In the genomic region with DNA sequence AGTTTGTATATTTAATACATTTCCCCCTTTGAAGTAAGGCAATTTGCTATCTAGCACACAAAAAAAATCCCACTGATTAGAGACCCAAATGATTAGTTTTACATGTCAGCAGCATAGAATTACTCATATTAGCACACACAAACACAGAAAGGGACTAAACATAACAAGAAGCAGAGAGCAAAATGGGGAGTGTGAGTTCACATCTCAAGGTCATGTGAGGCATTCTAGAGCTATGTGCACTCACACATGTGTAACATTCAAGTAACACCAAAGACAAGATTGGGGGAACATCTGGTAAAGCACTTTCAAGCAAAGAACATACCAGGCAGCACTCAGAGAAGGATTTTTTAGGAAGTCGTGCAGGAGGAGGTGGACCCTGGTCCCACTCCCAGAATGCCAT, we compare ENCODE assay signal across 34 cellular contexts.
DNase-seq lines count a peak whose midpoint lies in the region; ATAC-seq and TF ChIP-seq lines count a peak whose summit lies in the region.
"Had no signal": no experiment of that assay in that cellular context is flagged by ENCODE, and none has a peak within 500 bp of the region (broad histone marks: within the 10 kb centered on the region; RNA-seq: fewer than 3 reads in every experiment).

No MANE protein-coding gene starts in this region.

- intact Hi-C loops in lower leg skin (cut with DNase I; ENCODE audit: low total_unique reads): no loop called here

- DNase-seq in ELR (ENCODE audit: low read depth) (peak; percentile 16), amniotic epithelial cell (ENCODE audit: low read depth) (peak; percentile 65), fibroblast of peridontal ligament (ENCODE audit: extremely low read depth) (peak; percentile 33), mesothelial cell of epicardium (ENCODE audit: low spot score in 2 of 2, unreplicated experiment in 2 of 2) (no peak), left lobe of liver (ENCODE audit: low spot score) (no peak), suprapubic skin (ENCODE audit: low spot score in 2 of 2) (no peak), NCI-H345 treated with DMSO at 0.1 percent for 48 hours (lab: John Stamatoyannopoulos, UW; ENCODE audit: unreplicated experiment) (no peak), lower leg skin (ENCODE audit: low spot score in 2 of 2) (no peak)
- DNase-seq: activated CD4-positive, alpha-beta memory T cell treated with anti-CD3 and anti-CD28 coated beads for 36 hours; activated CD8-positive, alpha-beta memory T cell treated with anti-CD3 and anti-CD28 coated beads, Interleukin-2, amount 50 U/mL, for 4 hours; anterior cingulate cortex; C1 segment of cervical spinal cord; Caco-2; DMS79; foreskin melanocyte; Kasumi-1; left colon; NCI-H1436; NCI-H2107; NCI-H446 treated with DMSO at 0.1 percent for 48 hours; NCI-H82; retina; stimulated activated CD4-positive, alpha-beta T cell treated with anti-CD3 and anti-CD28 coated beads, Interleukin-12 subunit alpha, Interleukin-12 subunit beta, amount 100 ng/mL, for 4 hours; stimulated activated CD4-positive, alpha-beta T cell treated with anti-CD3 and anti-CD28 coated beads, Interleukin-4, amount 100 ng/mL, for 1 hour; substantia nigra; uterus had no signal

- ATAC-seq in left lobe of liver: no peak
- ATAC-seq: activated T-helper 17 cell treated with anti-CD3 and anti-CD28 coated beads, Interleukin-2, amount 50 U/mL, for 72 hours; left colon; natural killer cell treated with Interleukin-12 subunit alpha and Interleukin-12 subunit beta and Interleukin-15 and Interleukin-18, amount 100 ng/mL, for 72 hours had no signal

- H3K4me3 Mint-ChIP-seq in mesothelial cell of epicardium: no peak overlapping the region
- H3K4me3 Mint-ChIP-seq: activated CD4-positive, alpha-beta memory T cell treated with anti-CD3 and anti-CD28 coated beads for 36 hours; activated naive CD4-positive, alpha-beta T cell treated with anti-CD3 and anti-CD28 coated beads, Interleukin-2, amount 50 U/mL, for 24 hours; activated T-helper 17 cell treated with anti-CD3 and anti-CD28 coated beads, Interleukin-2, amount 50 U/mL, for 72 hours; natural killer cell treated with Interleukin-12 subunit alpha and Interleukin-12 subunit beta and Interleukin-15 and Interleukin-18, amount 100 ng/mL, for 72 hours had no signal

- TF ChIP-seq POLR2A in suprapubic skin (IDR thresholded peaks at IDR 0.05) (no peak), lower leg skin (IDR thresholded peaks at IDR 0.05) (no peak)

- no peak overlapping the region for H3K4me3 ChIP-seq in suprapubic skin
- H3K4me3 ChIP-seq in lower leg skin (ENCODE audit: low read depth, poor library complexity, severe bottlenecking): no peak overlapping the region
- H3K4me3 ChIP-seq: hepatocyte, ovary, SK-N-MC, uterus had no signal

- no peaks in the 10 kb centered on the region for H3K36me3 ChIP-seq in suprapubic skin
- H3K36me3 ChIP-seq: ovary, uterus had no signal

- peak overlapping the region; percentile 19 for H3K27ac Mint-ChIP-seq in mesothelial cell of epicardium
- H3K27ac Mint-ChIP-seq: activated CD4-positive, alpha-beta memory T cell treated with anti-CD3 and anti-CD28 coated beads for 36 hours; activated naive CD4-positive, alpha-beta T cell treated with anti-CD3 and anti-CD28 coated beads, Interleukin-2, amount 50 U/mL, for 24 hours; activated T-helper 17 cell treated with anti-CD3 and anti-CD28 coated beads, Interleukin-2, amount 50 U/mL, for 72 hours; natural killer cell treated with Interleukin-12 subunit alpha and Interleukin-12 subunit beta and Interleukin-15 and Interleukin-18, amount 100 ng/mL, for 72 hours had no signal

- 59% methylated on average over 1 of the region's 1 CpG for WGBS in suprapubic skin
- 52 to 66% methylated on average over 1 of the region's 1 CpG for WGBS in lower leg skin, 2 donors

- H3K9me3 ChIP-seq in suprapubic skin: no peaks in the 10 kb centered on the region
- H3K9me3 ChIP-seq: Caco-2, ovary, uterus had no signal

- TF ChIP-seq CTCF in mesothelial cell of epicardium (IDR thresholded peaks at IDR 0.05; ENCODE audit: unreplicated experiment): no peak
- no peak for TF ChIP-seq CTCF in suprapubic skin (IDR thresholded peaks at IDR 0.05)
- TF ChIP-seq CTCF in lower leg skin (IDR thresholded peaks at IDR 0.05): no peak

- no peaks in the 10 kb centered on the region for H3K36me3 Mint-ChIP-seq in mesothelial cell of epicardium
- H3K36me3 Mint-ChIP-seq: activated CD4-positive, alpha-beta memory T cell treated with anti-CD3 and anti-CD28 coated beads for 36 hours; activated naive CD4-positive, alpha-beta T cell treated with anti-CD3 and anti-CD28 coated beads, Interleukin-2, amount 50 U/mL, for 24 hours; natural killer cell treated with Interleukin-12 subunit alpha and Interleukin-12 subunit beta and Interleukin-15 and Interleukin-18, amount 100 ng/mL, for 72 hours had no signal

- H3K4me1 ChIP-seq in suprapubic skin: no peaks in the 10 kb centered on the region
- H3K4me1 ChIP-seq: Caco-2, uterus had no signal

- no peak overlapping the region for H3K27ac ChIP-seq in suprapubic skin
- H3K27ac ChIP-seq: hepatocyte, HL-60, RWPE1, SK-N-MC, uterus had no signal

- H3K4me1 Mint-ChIP-seq in mesothelial cell of epicardium: peaks cover 11% of the 10 kb centered on the region
- H3K4me1 Mint-ChIP-seq: activated naive CD4-positive, alpha-beta T cell treated with anti-CD3 and anti-CD28 coated beads, Interleukin-2, amount 50 U/mL, for 24 hours; activated T-helper 17 cell treated with anti-CD3 and anti-CD28 coated beads, Interleukin-2, amount 50 U/mL, for 72 hours had no signal

- H3K27me3 ChIP-seq in suprapubic skin: no peaks in the 10 kb centered on the region
- H3K27me3 ChIP-seq: hepatocyte, ovary, uterus had no signal

- no peaks in the 10 kb centered on the region for H3K27me3 Mint-ChIP-seq in mesothelial cell of epicardium (ENCODE audit: low read depth)

- no peaks in the 10 kb centered on the region for H3K9me3 Mint-ChIP-seq in mesothelial cell of epicardium
- H3K9me3 Mint-ChIP-seq: activated CD4-positive, alpha-beta memory T cell treated with anti-CD3 and anti-CD28 coated beads for 36 hours; activated naive CD4-positive, alpha-beta T cell treated with anti-CD3 and anti-CD28 coated beads, Interleukin-2, amount 50 U/mL, for 24 hours; activated T-helper 17 cell treated with anti-CD3 and anti-CD28 coated beads, Interleukin-2, amount 50 U/mL, for 72 hours; natural killer cell treated with Interleukin-12 subunit alpha and Interleukin-12 subunit beta and Interleukin-15 and Interleukin-18, amount 100 ng/mL, for 72 hours had no signal

- TF ChIP-seq EP300 in suprapubic skin (IDR thresholded peaks at IDR 0.05): no peak

Comparison
In these comparisons a context has a peak if more than half of its experiments do, and no peak if none do; other contexts are left out.
1. DNase-seq: peak in ELR (single experiment), amniotic epithelial cell (single experiment) and fibroblast of peridontal ligament (single experiment); none in mesothelial cell of epicardium (0 of 2), left lobe of liver (single experiment), suprapubic skin (0 of 2), NCI-H345 treated with DMSO at 0.1 percent for 48 hours (single experiment) and lower leg skin (0 of 2).